ENCODE assay signal across 8 cellular contexts in the genomic region with DNA sequence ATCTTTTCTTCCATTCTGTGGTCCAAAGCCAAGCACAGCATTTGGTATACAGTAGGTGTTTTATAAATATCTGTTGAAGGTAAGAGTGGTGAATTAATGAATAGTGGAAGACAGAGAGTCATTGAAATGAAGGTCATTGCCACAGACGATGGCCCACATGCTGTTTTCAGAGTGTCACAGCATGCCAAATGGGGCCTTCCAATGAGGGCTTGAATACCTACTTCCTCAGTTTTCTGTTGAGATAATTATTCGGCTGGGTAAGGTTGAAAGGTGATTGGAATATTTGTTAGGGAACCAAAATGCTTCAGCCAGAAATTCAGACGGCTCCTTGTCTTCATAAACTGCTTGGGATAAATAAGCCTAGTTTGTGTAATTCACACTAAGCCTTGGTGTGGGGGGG.
"Had no signal": no experiment of that assay in that cellular context is flagged by ENCODE, and none has a peak within 500 bp of the region (broad histone marks: within the 10 kb centered on the region; RNA-seq: fewer than 3 reads in every experiment).

No MANE protein-coding gene starts in this region.

- H3K27ac ChIP-seq: GM23248 had no signal

- H3K27ac Mint-ChIP-seq: HFFc6 had no signal

- FAIRE-seq: HTR-8/SVneo, K562 had no signal

- H3K4me1 ChIP-seq: HAP-1 had no signal

- H3K9me3 ChIP-seq: HAP-1 had no signal

- ATAC-seq: HCT116, K562 had no signal

- H3K4me3 Mint-ChIP-seq: HFFc6 had no signal

- H2AFZ ChIP-seq: GM23248 had no signal

- H3K4me3 ChIP-seq: GM23248, HAP-1, K562 had no signal

- H3K9ac ChIP-seq: GM23248 had no signal

- H3K9me3 Mint-ChIP-seq: HFFc6 had no signal

- H3K36me3 ChIP-seq: HAP-1 had no signal

- DNase-seq: GM23248, H7, HFFc6, IMR-90 had no signal
